Comparison of ENCODE assay signal across 8 cellular contexts in genomic region chr19:530133-531008, GRCh38. TPM values are rescaled to one million over a fixed set of nuclear protein-coding genes. Genes with fewer than 3 reads are reported as not detected.
A peak's percentile ranks its signal among the peaks of the same experiment; 100 is the strongest.
DNase-seq lines count a peak whose midpoint lies in the region; ATAC-seq and TF ChIP-seq lines count a peak whose summit lies in the region.

No MANE protein-coding gene starts in this region.

- H3K56ac ChIP-seq in mesendoderm (ENCODE audit: low read length), result peak overlapping the region; percentile 100

- no peak overlapping the region for H2BK120ac ChIP-seq in mesendoderm (ENCODE audit: low read depth, low read length)

- H3K4me3 ChIP-seq in heart right ventricle, result peak overlapping the region; percentile 76 to 100 (median 93)
- peak overlapping the region; percentile 94 to 98 (median 98) for H3K4me3 ChIP-seq in breast epithelium
- H3K4me3 ChIP-seq in mesendoderm (ENCODE audit: low read length), result no peak overlapping the region
- H3K4me3 ChIP-seq in urinary bladder (ENCODE audit: low read depth, low read length), result peak overlapping the region; percentile 79

- no peak overlapping the region for H3K4ac ChIP-seq in mesendoderm (ENCODE audit: low read depth, low read length)

- H3K18ac ChIP-seq in mesendoderm (ENCODE audit: low read length), result peak overlapping the region; percentile 62

- DNase-seq in heart right ventricle (no peak), left ventricle myocardium superior (no peak), breast epithelium (ENCODE audit: low spot score in 2 of 2) (no peak), mesendoderm (no peak), hippocampal formation (lab: John Stamatoyannopoulos, UW) (no peak), kidney tubule cell (ENCODE audit: low spot score) (no peak)

- ATAC-seq in heart right ventricle, result peak in 2 of 8 donors; percentile 0 to 1
- ATAC-seq in left ventricle myocardium superior, result no peak
- no peak for ATAC-seq in GM19351 (IDR thresholded peaks at IDR 0.05; ENCODE audit: unreplicated experiment)

- no peak overlapping the region for H2BK15ac ChIP-seq in mesendoderm (replicated peaks; ENCODE audit: low read depth)

- no peak overlapping the region for H3K23ac ChIP-seq in mesendoderm (ENCODE audit: low read length)

- H2AK5ac ChIP-seq in mesendoderm (ENCODE audit: low read length), result peak overlapping the region; percentile 90

- H3K27ac ChIP-seq in heart right ventricle (peak overlapping the region; percentile 81 to 100 (median 98)), breast epithelium (peak overlapping the region; percentile 93 to 99), mesendoderm (ENCODE audit: low read depth, low read length) (peak overlapping the region; percentile 98), urinary bladder (ENCODE audit: low read depth) (no peak overlapping the region)

- H4K8ac ChIP-seq in mesendoderm (ENCODE audit: low read depth, low read length), result no peak overlapping the region

- H3K4me2 ChIP-seq in mesendoderm (ENCODE audit: low read length), result peak overlapping the region; percentile 68

- TF ChIP-seq CTCF in heart right ventricle (IDR thresholded peaks at IDR 0.05) (no peak), breast epithelium (IDR thresholded peaks at IDR 0.05) (no peak)

- 68 to 71% methylated on average over 38 of the region's 38 CpGs for WGBS in heart right ventricle, 2 donors
- no CpG with 5 or more reads among the region's 38 CpGs for WGBS in mesendoderm (ENCODE audit: extremely low coverage, insufficient coverage, low lambda C conversion rate)
- 68% methylated on average over 38 of the region's 38 CpGs for WGBS in urinary bladder

- no peak for TF ChIP-seq POLR2A in breast epithelium (IDR thresholded peaks at IDR 0.05)

- intact Hi-C loops in heart right ventricle (cut with DNase I) (loop anchor here in 3 of 10 donors (2.0 to 10.0 kb wide), 4 partner anchors 24 to 104 kb away; partner anchors contain the start of genes POLRMT (in 2 of the 3), BSG (in 1 of the 3), FGF22 (in 1 of the 3) and TPGS1 (in 1 of the 3)), left ventricle myocardium superior (cut with micrococcal nuclease) (no loop called here), breast epithelium (cut with DNase I; ENCODE audit: low total_unique reads) (no loop called here)

- H3K9me3 ChIP-seq in heart right ventricle (no peaks in the 10 kb centered on the region), breast epithelium (no peaks in the 10 kb centered on the region)

- H3K36me3 ChIP-seq in heart right ventricle (peaks cover 0 to 4% (median 0%) of the 10 kb centered on the region in 9 donors), breast epithelium (no peaks in the 10 kb centered on the region), mesendoderm (ENCODE audit: control insufficient read depth, insufficient read depth, low read length) (no peaks in the 10 kb centered on the region), urinary bladder (ENCODE audit: insufficient read depth) (no peaks in the 10 kb centered on the region)

- H4K5ac ChIP-seq in mesendoderm (ENCODE audit: low read length), result no peak overlapping the region

- H3K4me1 ChIP-seq in heart right ventricle, result peaks cover 14 to 34% (median 30%) of the 10 kb centered on the region in 9 donors
- H3K4me1 ChIP-seq in breast epithelium, result peaks cover 8 to 17% of the 10 kb centered on the region in 2 donors
- H3K4me1 ChIP-seq in mesendoderm (ENCODE audit: control insufficient read depth, low read depth, low read length), result peaks cover 4% of the 10 kb centered on the region
- H3K4me1 ChIP-seq in urinary bladder (ENCODE audit: insufficient read depth), result peaks cover 2% of the 10 kb centered on the region

- H3K9ac ChIP-seq in mesendoderm (ENCODE audit: low read length), result peak overlapping the region; percentile 97

- peaks cover 15% of the 10 kb centered on the region for H3K79me1 ChIP-seq in mesendoderm (ENCODE audit: low read length)

- H3K27me3 ChIP-seq in heart right ventricle (peaks cover 0 to 11% (median 0%) of the 10 kb centered on the region in 7 donors), breast epithelium (peaks cover 0 to 11% of the 10 kb centered on the region in 2 donors), mesendoderm (ENCODE audit: insufficient read depth, low read length, poor library complexity) (no peaks in the 10 kb centered on the region)

- H2BK5ac ChIP-seq in mesendoderm (ENCODE audit: low read length), result no peak overlapping the region

- H3K79me2 ChIP-seq in mesendoderm (ENCODE audit: control insufficient read depth, insufficient read depth, low read length), result peaks cover 33% of the 10 kb centered on the region

RNA-seq across cellular contexts. Expression of gene CDC34, which starts 1.2 kb away (rescaled TPM):
- total RNA-seq in heart right ventricle (100 to 1,000 TPM in 2 of 10 donors, 10 to 100 TPM in 8; 70.2 to 116 (median 76.7) TPM), left ventricle myocardium superior (110 TPM), breast epithelium (10 to 100 TPM; 44.6 to 69.5 (median 49.3) TPM), urinary bladder (30.4 TPM)
- polyA plus RNA-seq in heart right ventricle (100 to 1,000 TPM; 120 to 162 TPM), urinary bladder (89.8 TPM)
- polyA plus RNA-seq in mesendoderm (2013, experiment 1 of 2), result 78.8 TPM
- polyA plus RNA-seq in mesendoderm (2013, experiment 2 of 2), result 81.6 TPM

RNA-seq across cellular contexts. Expression of gene GZMM, which starts 13.5 kb away (rescaled TPM):
- total RNA-seq in heart right ventricle, result 1 to 10 TPM in 1 of 10 donors, under 1 TPM in 3, not detected in 6; 0.25 to 2.7 (median 0.37) TPM
- polyA plus RNA-seq in heart right ventricle, result under 1 TPM in 1 of 2 donors, not detected in 1; 0.46 TPM
- total RNA-seq in left ventricle myocardium superior, result 0.37 TPM
- 1 to 10 TPM in 1 of 3 donors, under 1 TPM in 1, not detected in 1; 0.33 to 1.1 TPM for total RNA-seq in breast epithelium
- polyA plus RNA-seq in mesendoderm (2013, experiment 1 of 2), result 0.13 TPM
- polyA plus RNA-seq in mesendoderm (2013, experiment 2 of 2), result 0.25 TPM
- total RNA-seq in urinary bladder, result 0.63 TPM
- polyA plus RNA-seq in urinary bladder, result 1.5 TPM

RNA-seq across cellular contexts. Expression of gene TPGS1, which starts 23.1 kb away (rescaled TPM):
- total RNA-seq in heart right ventricle, result 10 to 100 TPM in 6 of 10 donors, 1 to 10 TPM in 4; 7.1 to 13.5 (median 10.2) TPM
- 10 to 100 TPM; 22.1 to 22.2 TPM for polyA plus RNA-seq in heart right ventricle
- total RNA-seq in left ventricle myocardium superior, result 10.5 TPM
- total RNA-seq in breast epithelium, result 10 to 100 TPM; 77.7 to 98.9 (median 77.7) TPM
- 3.2 TPM for polyA plus RNA-seq in mesendoderm (2013, experiment 1 of 2)
- 3.1 TPM for polyA plus RNA-seq in mesendoderm (2013, experiment 2 of 2)
- 9.3 TPM for total RNA-seq in urinary bladder
- polyA plus RNA-seq in urinary bladder, result 30.3 TPM

RNA-seq across cellular contexts. Expression of gene MADCAM1, which starts 34.1 kb away (rescaled TPM):
- under 1 TPM in 9 of 10 donors, not detected in 1; 0.14 to 0.71 (median 0.17) TPM for total RNA-seq in heart right ventricle
- polyA plus RNA-seq in heart right ventricle, result under 1 TPM; 0.09 to 0.80 TPM
- 0.37 TPM for total RNA-seq in left ventricle myocardium superior
- under 1 TPM in 1 of 3 donors, not detected in 2; 0.66 TPM for total RNA-seq in breast epithelium
- 0.18 TPM for polyA plus RNA-seq in mesendoderm (2013, experiment 1 of 2)
- polyA plus RNA-seq in mesendoderm (2013, experiment 2 of 2), result 0.24 TPM
- 1.3 TPM for total RNA-seq in urinary bladder
- 0.34 TPM for polyA plus RNA-seq in urinary bladder

RNA-seq across cellular contexts. Expression of gene BSG, which starts 42.0 kb away (rescaled TPM):
- total RNA-seq in heart right ventricle, result 1,000 to 10,000 TPM; 1,225 to 2,457 (median 1,705) TPM
- 1,000 to 10,000 TPM in 1 of 2 donors, 100 to 1,000 TPM in 1; 829 to 5,252 TPM for polyA plus RNA-seq in heart right ventricle
- 1,923 TPM for total RNA-seq in left ventricle myocardium superior
- 100 to 1,000 TPM; 270 to 515 (median 282) TPM for total RNA-seq in breast epithelium
- polyA plus RNA-seq in mesendoderm (2013, experiment 1 of 2), result 492 TPM
- 502 TPM for polyA plus RNA-seq in mesendoderm (2013, experiment 2 of 2)
- total RNA-seq in urinary bladder, result 89.9 TPM
- 989 TPM for polyA plus RNA-seq in urinary bladder
